ENCODE assay signal across 9 cellular contexts in the genomic region with DNA sequence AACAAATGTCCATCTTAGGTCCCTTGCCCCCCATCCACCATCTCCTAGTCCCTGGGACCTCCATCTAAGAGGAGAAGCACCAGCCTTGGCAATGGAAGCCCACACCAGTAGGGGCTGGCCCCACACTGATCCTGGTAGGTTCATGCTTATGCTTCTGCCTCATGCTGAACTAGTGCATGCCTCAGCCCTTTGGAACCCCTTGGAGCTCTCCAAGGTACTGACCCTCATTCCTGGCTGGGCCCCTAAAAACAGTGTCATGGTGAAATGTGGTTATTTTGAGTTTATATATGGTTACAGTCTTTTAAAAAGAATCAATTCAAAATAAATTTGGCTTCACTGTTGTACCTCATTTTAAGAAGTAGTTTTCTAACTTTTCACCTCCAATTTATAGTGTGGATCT.
DNase-seq lines count a peak whose midpoint lies in the region; ATAC-seq lines count a peak whose summit lies in the region.
"Had no signal": no experiment of that assay in that cellular context is flagged by ENCODE, and none has a peak within 500 bp of the region (broad histone marks: within the 10 kb centered on the region; RNA-seq: fewer than 3 reads in every experiment).

No MANE protein-coding gene starts in this region.

- H3K27me3 Mint-ChIP-seq in activated naive CD4-positive, alpha-beta T cell treated with anti-CD3 and anti-CD28 coated beads, Interleukin-2, amount 10 ng/mL, durations not matched to agents 7 days and 5 days = no peaks in the 10 kb centered on the region

- H3K9me3 Mint-ChIP-seq in activated naive CD4-positive, alpha-beta T cell treated with anti-CD3 and anti-CD28 coated beads, Interleukin-2, amount 10 ng/mL, durations not matched to agents 7 days and 5 days = no peaks in the 10 kb centered on the region
- H3K9me3 Mint-ChIP-seq: nephron had no signal

- ATAC-seq in HG02571 (IDR thresholded peaks at IDR 0.05; ENCODE audit: unreplicated experiment) (no peak), GM18868 (IDR thresholded peaks at IDR 0.05; ENCODE audit: unreplicated experiment) (no peak)

- peaks cover 59% of the 10 kb centered on the region for H3K4me1 Mint-ChIP-seq in activated naive CD4-positive, alpha-beta T cell treated with anti-CD3 and anti-CD28 coated beads, Interleukin-2, amount 10 ng/mL, durations not matched to agents 7 days and 5 days

- CTCF ChIA-PET in activated naive CD4-positive, alpha-beta T cell treated with anti-CD3 and anti-CD28 coated beads, Interleukin-2, amount 10 ng/mL, durations not matched to agents 7 days and 5 days (lab: Charles Lee) = interaction anchor here (1.0 to 3.2 kb wide), 5 partner anchors 20 to 365 kb away, joined by 3 to 12 read pairs (median 4); no protein-coding TSS in a partner anchor

- H3K36me3 Mint-ChIP-seq in activated naive CD4-positive, alpha-beta T cell treated with anti-CD3 and anti-CD28 coated beads, Interleukin-2, amount 10 ng/mL, durations not matched to agents 7 days and 5 days = peaks cover 3% of the 10 kb centered on the region

- H3K27ac Mint-ChIP-seq in activated naive CD4-positive, alpha-beta T cell treated with anti-CD3 and anti-CD28 coated beads, Interleukin-2, amount 10 ng/mL, durations not matched to agents 7 days and 5 days = no peak overlapping the region
- H3K27ac Mint-ChIP-seq: nephron had no signal

- H3K4me3 Mint-ChIP-seq in activated naive CD4-positive, alpha-beta T cell treated with anti-CD3 and anti-CD28 coated beads, Interleukin-2, amount 10 ng/mL, durations not matched to agents 7 days and 5 days = no peak overlapping the region
- H3K4me3 Mint-ChIP-seq: nephron had no signal

- DNase-seq in GDM1 (lab: John Stamatoyannopoulos, UW) (peak; percentile 16), NAMALWA (ENCODE audit: low spot score) (peak; percentile 62), lung microvascular endothelial cell (ENCODE audit: low read depth in 2 of 2) (peak; percentile 39 to 60), hippocampal formation (lab: John Stamatoyannopoulos, UW) (no peak)
- peak; percentile 73 for DNase-seq in activated naive CD4-positive, alpha-beta T cell treated with anti-CD3 and anti-CD28 coated beads, Interleukin-2, amount 10 ng/mL, durations not matched to agents 7 days and 5 days
- DNase-seq in effector CD4-positive, alpha-beta T cell = no peak

Comparison
In these comparisons a context has a peak if more than half of its experiments do, and no peak if none do; other contexts are left out.
1. DNase-seq: peak in GDM1 (single experiment), NAMALWA (single experiment), activated naive CD4-positive, alpha-beta T cell treated with anti-CD3 and anti-CD28 coated beads, Interleukin-2, amount 10 ng/mL, durations not matched to agents 7 days and 5 days (single experiment) and lung microvascular endothelial cell (2 of 2); none in effector CD4-positive, alpha-beta T cell (single experiment) and hippocampal formation (0 of 2).